13 cellular contexts compared by ENCODE assay signal in the genomic region with DNA sequence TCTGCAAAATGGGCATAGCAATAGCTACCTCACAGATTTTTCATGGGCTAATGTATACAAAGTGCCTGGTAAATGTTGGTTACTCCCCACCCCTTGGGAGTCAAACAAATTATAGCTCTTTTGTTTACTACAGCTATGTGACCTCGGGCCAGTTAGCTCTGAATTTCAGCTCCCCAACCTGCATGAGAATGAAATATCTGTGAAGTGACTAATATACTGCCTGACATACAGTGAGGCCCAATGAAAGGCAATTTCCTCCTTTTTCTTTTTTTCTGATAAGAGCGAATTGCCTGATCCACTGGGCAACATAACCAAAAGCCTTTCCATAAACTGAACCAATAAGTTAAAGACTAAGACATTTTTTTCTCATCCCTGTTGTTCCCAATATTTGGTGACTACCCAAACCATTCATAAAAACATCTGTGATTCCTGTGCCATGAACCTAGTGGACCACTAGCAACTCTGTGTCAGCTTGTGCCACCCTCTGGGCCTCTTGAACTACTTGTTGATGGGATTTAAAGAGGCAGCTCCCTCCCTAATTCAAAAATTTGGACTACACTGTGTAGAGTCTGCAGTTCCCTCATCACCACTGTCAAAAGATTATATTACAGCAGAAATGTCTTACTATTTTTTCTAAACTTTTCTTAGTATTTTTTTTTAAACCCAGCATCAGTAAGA.
DNase-seq lines count a peak whose midpoint lies in the region; ATAC-seq and TF ChIP-seq lines count a peak whose summit lies in the region.
"Had no signal": no experiment of that assay in that cellular context is flagged by ENCODE, and none has a peak within 500 bp of the region (broad histone marks: within the 10 kb centered on the region; RNA-seq: fewer than 3 reads in every experiment).

No MANE protein-coding gene starts in this region.

- H2AFZ ChIP-seq in SK-N-SH (ENCODE audit: low read depth), result no peak overlapping the region

- no peak for DNase-seq in SK-N-SH
- DNase-seq in RWPE2 (ENCODE audit: low spot score), result no peak
- peak; percentile 11 for DNase-seq in fibroblast of mammary gland (ENCODE audit: low read depth)
- no peak for DNase-seq in gastrocnemius medialis
- no peak for DNase-seq in AG20443 (ENCODE audit: low spot score)
- DNase-seq in DMS 273 treated with DMSO at 0.1 percent for 48 hours (lab: John Stamatoyannopoulos, UW), result no peak
- DNase-seq: 8988T; activated CD8-positive, alpha-beta memory T cell treated with anti-CD3 and anti-CD28 coated beads, Interleukin-2, amount 10 ng/mL, durations not matched to agents 7 days and 5 days; MM.1S; NCI-H2081 treated with DMSO at 0.1 percent for 48 hours had no signal

- no peak overlapping the region for H3K9ac ChIP-seq in SK-N-SH

- TF ChIP-seq CTCF in SK-N-SH (IDR thresholded peaks at IDR 0.05) (no peak), RWPE2 (IDR thresholded peaks at IDR 0.05; ENCODE audit: poor library complexity, severe bottlenecking) (no peak), fibroblast of mammary gland (conservative IDR thresholded peaks at IDR 0.05; ENCODE audit: control insufficient read depth, insufficient read depth, low read depth, low read length) (no peak), gastrocnemius medialis (IDR thresholded peaks at IDR 0.05 in 4 of 5, conservative IDR thresholded peaks at IDR 0.05 in 1 of 5) (no peak)

- H4K20me1 ChIP-seq in SK-N-SH (ENCODE audit: insufficient read depth), result no peaks in the 10 kb centered on the region

- POLR2A ChIA-PET in SK-N-SH (lab: Yijun Ruan, JAX), result no interaction called here

- no peak overlapping the region for H3K4me2 ChIP-seq in SK-N-SH
- H3K4me2 ChIP-seq: smooth muscle cell had no signal

- no peaks in the 10 kb centered on the region; a peak in 1 of 4 replicates for H3K4me1 ChIP-seq in SK-N-SH (ENCODE audit: control insufficient read depth in 1 of 2, insufficient read depth in 2 of 2, low read depth in 1 of 2, low read length in 1 of 2)
- H3K4me1 ChIP-seq in RWPE2 (ENCODE audit: insufficient read depth, poor library complexity, severe bottlenecking), result no peaks in the 10 kb centered on the region
- H3K4me1 ChIP-seq in gastrocnemius medialis, result peaks cover 27 to 30% of the 10 kb centered on the region in 2 donors

- no peak for TF ChIP-seq POLR2A in gastrocnemius medialis (IDR thresholded peaks at IDR 0.05)

- H3K27ac ChIP-seq in SK-N-SH (ENCODE audit: low read depth in 2 of 2, low read length in 1 of 2) (no peak overlapping the region), RWPE2 (ENCODE audit: poor library complexity, severe bottlenecking) (no peak overlapping the region), gastrocnemius medialis (peak overlapping the region; percentile 33 to 77 (median 64))

- no peaks in the 10 kb centered on the region for H3F3A ChIP-seq in SK-N-SH (replicated peaks; ENCODE audit: insufficient read depth)

- no peak for TF ChIP-seq EP300 in SK-N-SH (IDR thresholded peaks at IDR 0.05; ENCODE audit: borderline replicate concordance in 1 of 2, low read depth in 1 of 2, low read length in 1 of 2)

- in situ Hi-C loops in gastrocnemius medialis (cut with MboI; ENCODE audit: low sequenced_read_pairs in 4 of 4), result no loop called here

- H3K27me3 ChIP-seq in SK-N-SH (ENCODE audit: insufficient read depth) (no peaks in the 10 kb centered on the region), RWPE2 (ENCODE audit: insufficient read depth, poor library complexity, severe bottlenecking) (no peaks in the 10 kb centered on the region), gastrocnemius medialis (no peaks in the 10 kb centered on the region)

- no peak for TF ChIP-seq RAD21 in SK-N-SH (IDR thresholded peaks at IDR 0.05; ENCODE audit: low read length)

- CTCF ChIA-PET in SK-N-SH (lab: Yijun Ruan, JAX), result no interaction called here

- intact Hi-C loops in gastrocnemius medialis (cut with DNase I; ENCODE audit: low total_unique reads), result no loop called here

- H3K4me3 ChIP-seq in SK-N-SH (ENCODE audit: low read depth in 2 of 2, low read length in 1 of 2) (no peak overlapping the region), RWPE2 (ENCODE audit: severe bottlenecking) (no peak overlapping the region), fibroblast of mammary gland (ENCODE audit: control insufficient read depth, low read depth, low read length) (no peak overlapping the region), gastrocnemius medialis (no peak overlapping the region)
- H3K4me3 ChIP-seq: smooth muscle cell had no signal

- H3K9me3 ChIP-seq in SK-N-SH, result no peaks in the 10 kb centered on the region
- H3K9me3 ChIP-seq in RWPE2 (ENCODE audit: severe bottlenecking), result no peaks in the 10 kb centered on the region
- H3K9me3 ChIP-seq in gastrocnemius medialis, result no peaks in the 10 kb centered on the region

- H3K36me3 ChIP-seq in SK-N-SH (replicated peaks in 1 of 2; ENCODE audit: control insufficient read depth in 1 of 2, insufficient read depth in 2 of 2, low read length in 1 of 2) (no peaks in the 10 kb centered on the region), RWPE2 (ENCODE audit: low read depth) (no peaks in the 10 kb centered on the region), gastrocnemius medialis (no peaks in the 10 kb centered on the region)

- H3K79me2 ChIP-seq in SK-N-SH (ENCODE audit: insufficient read depth), result no peaks in the 10 kb centered on the region

- ATAC-seq in SK-N-SH treated with all-trans-retinoic acid at 6 μM for 48 hours (peak; percentile 61), RWPE2 (ENCODE audit: low read depth) (peak; percentile 65), gastrocnemius medialis (no peak), HG03280 (IDR thresholded peaks at IDR 0.05; ENCODE audit: unreplicated experiment) (no peak)
- ATAC-seq: activated CD8-positive, alpha-beta memory T cell treated with anti-CD3 and anti-CD28 coated beads, Interleukin-2, amount 10 ng/mL, durations not matched to agents 7 days and 5 days had no signal

- H3K9me2 ChIP-seq in SK-N-SH, result no peaks in the 10 kb centered on the region

- 51% methylated on average over 2 of the region's 2 CpGs for WGBS in SK-N-SH (ENCODE audit: low lambda C conversion rate)

TF ChIP-seq in SK-N-SH treated with all-trans-retinoic acid at 6 μM for 48 hours, 23 proteins besides CTCF, POLR2A, EP300 and RAD21:
- TF ChIP-seq OSR1 (CRISPR knock-in tag; IDR thresholded peaks at IDR 0.05), result no peak
- no peak for TF ChIP-seq ZC3H10 (CRISPR knock-in tag; IDR thresholded peaks at IDR 0.05)
- no peak for TF ChIP-seq ZNF70 (CRISPR knock-in tag; IDR thresholded peaks at IDR 0.05)
- TF ChIP-seq ZFP30 (CRISPR knock-in tag; IDR thresholded peaks at IDR 0.05), result no peak
- no peak for TF ChIP-seq BACH2 (CRISPR knock-in tag; IDR thresholded peaks at IDR 0.05; ENCODE audit: borderline replicate concordance)
- no peak for TF ChIP-seq ZNF8 (CRISPR knock-in tag; IDR thresholded peaks at IDR 0.05)
- TF ChIP-seq ZNF565 (CRISPR knock-in tag; conservative IDR thresholded peaks at IDR 0.05; ENCODE audit: low read depth), result no peak
- TF ChIP-seq ARNTL (CRISPR knock-in tag; IDR thresholded peaks at IDR 0.05; ENCODE audit: borderline replicate concordance, low read depth), result no peak
- no peak for TF ChIP-seq PPARA (CRISPR knock-in tag; IDR thresholded peaks at IDR 0.05; ENCODE audit: borderline replicate concordance)
TF ChIP-seq in SK-N-SH treated with all-trans-retinoic acid at 6 μM for 48 hours: peak in this region for 0.

TF ChIP-seq in SK-N-SH, 30 proteins besides CTCF, POLR2A, EP300 and RAD21 (continues in another document):
- no peak for TF ChIP-seq FOSL2 (IDR thresholded peaks at IDR 0.05; ENCODE audit: borderline replicate concordance, low read depth)
- TF ChIP-seq MXI1 (IDR thresholded peaks at IDR 0.05; ENCODE audit: low read depth, low read length), result no peak
- TF ChIP-seq, protein P1, sequence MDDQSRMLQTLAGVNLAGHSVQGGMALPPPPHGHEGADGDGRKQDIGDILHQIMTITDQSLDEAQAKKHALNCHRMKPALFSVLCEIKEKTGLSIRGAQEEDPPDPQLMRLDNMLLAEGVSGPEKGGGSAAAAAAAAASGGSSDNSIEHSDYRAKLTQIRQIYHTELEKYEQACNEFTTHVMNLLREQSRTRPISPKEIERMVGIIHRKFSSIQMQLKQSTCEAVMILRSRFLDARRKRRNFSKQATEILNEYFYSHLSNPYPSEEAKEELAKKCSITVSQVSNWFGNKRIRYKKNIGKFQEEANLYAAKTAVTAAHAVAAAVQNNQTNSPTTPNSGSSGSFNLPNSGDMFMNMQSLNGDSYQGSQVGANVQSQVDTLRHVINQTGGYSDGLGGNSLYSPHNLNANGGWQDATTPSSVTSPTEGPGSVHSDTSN (IDR thresholded peaks at IDR 0.05), result no peak
- TF ChIP-seq FOXM1 (IDR thresholded peaks at IDR 0.05; ENCODE audit: low read depth), result no peak
- TF ChIP-seq TCF12 (IDR thresholded peaks at IDR 0.05), result no peak
- TF ChIP-seq, protein P2, sequence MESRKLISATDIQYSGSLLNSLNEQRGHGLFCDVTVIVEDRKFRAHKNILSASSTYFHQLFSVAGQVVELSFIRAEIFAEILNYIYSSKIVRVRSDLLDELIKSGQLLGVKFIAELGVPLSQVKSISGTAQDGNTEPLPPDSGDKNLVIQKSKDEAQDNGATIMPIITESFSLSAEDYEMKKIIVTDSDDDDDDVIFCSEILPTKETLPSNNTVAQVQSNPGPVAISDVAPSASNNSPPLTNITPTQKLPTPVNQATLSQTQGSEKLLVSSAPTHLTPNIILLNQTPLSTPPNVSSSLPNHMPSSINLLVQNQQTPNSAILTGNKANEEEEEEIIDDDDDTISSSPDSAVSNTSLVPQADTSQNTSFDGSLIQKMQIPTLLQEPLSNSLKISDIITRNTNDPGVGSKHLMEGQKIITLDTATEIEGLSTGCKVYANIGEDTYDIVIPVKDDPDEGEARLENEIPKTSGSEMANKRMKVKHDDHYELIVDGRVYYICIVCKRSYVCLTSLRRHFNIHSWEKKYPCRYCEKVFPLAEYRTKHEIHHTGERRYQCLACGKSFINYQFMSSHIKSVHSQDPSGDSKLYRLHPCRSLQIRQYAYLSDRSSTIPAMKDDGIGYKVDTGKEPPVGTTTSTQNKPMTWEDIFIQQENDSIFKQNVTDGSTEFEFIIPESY (IDR thresholded peaks at IDR 0.05; ENCODE audit: borderline replicate concordance, low read depth), result no peak
- no peak for TF ChIP-seq ELF1 (IDR thresholded peaks at IDR 0.05)
- no peak for TF ChIP-seq SMC3 (IDR thresholded peaks at IDR 0.05; ENCODE audit: low read depth, low read length)
- no peak for TF ChIP-seq CHD2 (IDR thresholded peaks at IDR 0.05; ENCODE audit: low read length, partially characterized antibody)
- TF ChIP-seq GABPA (IDR thresholded peaks at IDR 0.05; ENCODE audit: low read depth), result no peak
- no peak for TF ChIP-seq JUND (IDR thresholded peaks at IDR 0.05)
- TF ChIP-seq MEF2A (IDR thresholded peaks at IDR 0.05; ENCODE audit: borderline replicate concordance, low read depth), result no peak
- TF ChIP-seq POLR2AphosphoS5 (IDR thresholded peaks at IDR 0.05; ENCODE audit: low read depth, low read length), result no peak
- TF ChIP-seq FOXJ3 (CRISPR knock-in tag; IDR thresholded peaks at IDR 0.05), result no peak
- TF ChIP-seq SIN3A (IDR thresholded peaks at IDR 0.05; ENCODE audit: borderline replicate concordance, low read depth, low read length), result no peak
- TF ChIP-seq RCOR1 (IDR thresholded peaks at IDR 0.05; ENCODE audit: low read length), result no peak
- TF ChIP-seq GATA2 (CRISPR knock-in tag; IDR thresholded peaks at IDR 0.05), result no peak

Comparison
In these comparisons a context has a peak if more than half of its experiments do, and no peak if none do; other contexts are left out.
1. ATAC-seq: peak in SK-N-SH treated with all-trans-retinoic acid at 6 μM for 48 hours (single experiment) and RWPE2 (single experiment); none in gastrocnemius medialis (0 of 2) and HG03280 (single experiment).
2. H3K27ac ChIP-seq: peak in gastrocnemius medialis (4 of 4); none in SK-N-SH (0 of 2) and RWPE2 (single experiment).